In the genomic region with DNA sequence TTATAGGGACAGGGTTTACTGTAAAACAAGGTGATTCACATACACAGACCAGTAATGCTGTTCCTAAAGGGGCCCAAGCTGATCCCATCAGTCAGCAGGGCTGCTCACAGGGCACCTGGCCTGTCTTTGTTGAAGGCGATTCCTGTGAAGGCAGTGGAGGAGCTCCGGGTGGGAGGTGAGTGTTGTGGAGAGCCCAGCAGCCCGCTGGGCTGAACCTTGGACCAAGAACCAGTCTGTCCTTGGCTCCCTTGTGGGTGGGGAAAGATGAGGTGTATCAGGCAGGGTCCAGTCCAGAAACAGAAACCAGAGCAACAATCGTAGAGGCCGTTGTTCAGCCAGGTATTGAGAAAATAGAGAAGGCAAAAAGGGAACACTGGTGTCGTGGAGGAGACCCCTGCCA, we compare ENCODE assay signal across 16 cellular contexts. TPM values are rescaled to one million over a fixed set of nuclear protein-coding genes. Genes with fewer than 3 reads are reported as not detected.
DNase-seq lines count a peak whose midpoint lies in the region; ATAC-seq and TF ChIP-seq lines count a peak whose summit lies in the region.
"Had no signal": no experiment of that assay in that cellular context is flagged by ENCODE, and none has a peak within 500 bp of the region (broad histone marks: within the 10 kb centered on the region; RNA-seq: fewer than 3 reads in every experiment).

No MANE protein-coding gene starts in this region.

- peaks cover 33 to 63% of the 10 kb centered on the region in 2 donors for H3K4me1 ChIP-seq in ascending aorta

- no peaks in the 10 kb centered on the region for H3K27me3 Mint-ChIP-seq in stimulated activated naive B cell treated with anti-CD40 and anti-IgM and Interleukin-4, amounts not matched to agents 10 μg/mL and 1 μg/mL and 100 μg/mL, for 72 hours
- H3K27me3 Mint-ChIP-seq: activated CD8-positive, alpha-beta memory T cell treated with anti-CD3 and anti-CD28 coated beads, Interleukin-2, amount 10 ng/mL, durations not matched to agents 7 days and 5 days had no signal

- peak overlapping the region; percentile 84 for H3K27ac Mint-ChIP-seq in stimulated activated naive B cell treated with anti-CD40 and anti-IgM and Interleukin-4, amounts not matched to agents 10 μg/mL and 1 μg/mL and 100 μg/mL, for 72 hours
- H3K27ac Mint-ChIP-seq: activated CD8-positive, alpha-beta memory T cell treated with anti-CD3 and anti-CD28 coated beads, Interleukin-2, amount 10 ng/mL, durations not matched to agents 7 days and 5 days had no signal

- H3K9me3 Mint-ChIP-seq in stimulated activated naive B cell treated with anti-CD40 and anti-IgM and Interleukin-4, amounts not matched to agents 10 μg/mL and 1 μg/mL and 100 μg/mL, for 72 hours, result peaks cover 0 to 3% of the 10 kb centered on the region in 2 donors

- H3K4me3 ChIP-seq in ascending aorta, result peak overlapping the region in 1 of 2 donors; percentile 19
- H3K4me3 ChIP-seq: heart left ventricle, left ventricle myocardium inferior had no signal

- peaks cover 41 to 56% of the 10 kb centered on the region in 2 donors for H3K4me1 Mint-ChIP-seq in stimulated activated naive B cell treated with anti-CD40 and anti-IgM and Interleukin-4, amounts not matched to agents 10 μg/mL and 1 μg/mL and 100 μg/mL, for 72 hours

- H3K36me3 ChIP-seq in ascending aorta, result no peaks in the 10 kb centered on the region

- peak overlapping the region; percentile 36 to 57 for H3K27ac ChIP-seq in ascending aorta
- H3K27ac ChIP-seq: C4-2B, left ventricle myocardium inferior had no signal

- ATAC-seq in left colon (peak; percentile 54), HG03108 (IDR thresholded peaks at IDR 0.05; ENCODE audit: unreplicated experiment) (no peak)
- no peak for ATAC-seq in stimulated activated naive B cell treated with anti-CD40 and anti-IgM and Interleukin-4, amounts not matched to agents 10 μg/mL and 1 μg/mL and 100 μg/mL, for 72 hours (replicated peaks)
- ATAC-seq: activated CD8-positive, alpha-beta memory T cell treated with anti-CD3 and anti-CD28 coated beads, Interleukin-2, amount 10 ng/mL, durations not matched to agents 7 days and 5 days; heart left ventricle; Right ventricle myocardium inferior had no signal

- TF ChIP-seq CTCF in ascending aorta (IDR thresholded peaks at IDR 0.05), result no peak

- H3K27me3 ChIP-seq in ascending aorta, result no peaks in the 10 kb centered on the region
- H3K27me3 ChIP-seq: heart left ventricle had no signal

- H3K9me3 ChIP-seq in ascending aorta, result no peaks in the 10 kb centered on the region
- H3K9me3 ChIP-seq: heart left ventricle, left ventricle myocardium inferior had no signal

- H3K36me3 Mint-ChIP-seq in stimulated activated naive B cell treated with anti-CD40 and anti-IgM and Interleukin-4, amounts not matched to agents 10 μg/mL and 1 μg/mL and 100 μg/mL, for 72 hours, result peaks cover 15 to 39% of the 10 kb centered on the region in 2 donors

- no peak overlapping the region for H3K4me3 Mint-ChIP-seq in stimulated activated naive B cell treated with anti-CD40 and anti-IgM and Interleukin-4, amounts not matched to agents 10 μg/mL and 1 μg/mL and 100 μg/mL, for 72 hours
- H3K4me3 Mint-ChIP-seq: activated CD8-positive, alpha-beta memory T cell treated with anti-CD3 and anti-CD28 coated beads, Interleukin-2, amount 10 ng/mL, durations not matched to agents 7 days and 5 days had no signal

- DNase-seq in G401 (ENCODE audit: low spot score) (peak; percentile 50), ascending aorta (ENCODE audit: low spot score in 2 of 2) (no peak), left colon (no peak), kidney tubule cell (ENCODE audit: low spot score) (no peak), GM19240 (ENCODE audit: insufficient read length, low spot score) (no peak), NCI-H1092 (lab: John Stamatoyannopoulos, UW) (no peak)
- no peak for DNase-seq in stimulated activated naive B cell treated with anti-CD40 and anti-IgM and Interleukin-4, amounts not matched to agents 10 μg/mL and 1 μg/mL and 100 μg/mL, for 72 hours
- DNase-seq: activated CD8-positive, alpha-beta memory T cell treated with anti-CD3 and anti-CD28 coated beads, Interleukin-2, amount 10 ng/mL, durations not matched to agents 7 days and 5 days; amniotic stem cell; heart left ventricle; left ventricle myocardium inferior; NCI-H1417 treated with DMSO at 0.1 percent for 48 hours; NCI-H526 had no signal

- in situ Hi-C loops in G401 (cut with HindIII; ENCODE audit: low sequenced_read_pairs), result no loop called here

- intact Hi-C loops in ascending aorta (cut with DNase I) (no loop called here), left colon (cut with DNase I, micrococcal nuclease) (loop anchor here in 1 of 2 donors (10.0 kb wide), 2 partner anchors 53 to 67 kb away; a partner anchor contains a TSS)

RNA-seq across cellular contexts. Expression of a gene that starts 12.5 kb away (rescaled TPM):
- 58.6 and 88.2 TPM in 2 replicates for total RNA-seq in G401 (2014; rRNA removed; shearing (Covaris generic))
- total RNA-seq in ascending aorta (102 TPM), left colon (100 to 1,000 TPM; 144 to 188 TPM)

RNA-seq across cellular contexts. Expression of a gene that starts 44.6 kb away (rescaled TPM):
- total RNA-seq in G401 (2014; rRNA removed; shearing (Covaris generic)), result 8.9 and 10.0 TPM in 2 replicates
- total RNA-seq in ascending aorta (8.7 TPM), left colon (10 to 100 TPM; 69.1 to 74.4 TPM)

RNA-seq across cellular contexts. Expression of a gene that starts 57.9 kb away (rescaled TPM):
- 38.6 and 51.2 TPM in 2 replicates for total RNA-seq in G401 (2014; rRNA removed; shearing (Covaris generic))
- total RNA-seq in ascending aorta (52.0 TPM), left colon (10 to 100 TPM; 13.0 to 18.5 TPM)
